Comparison of ENCODE assay signal across 1 cellular context in genomic region chr4:163195247-163195765, GRCh38.
TF ChIP-seq lines count a peak whose summit lies in the region.

No MANE protein-coding gene starts in this region.

TF ChIP-seq in K562, 482 proteins besides CTCF, POLR2A, EP300 and RAD21 (continued from another document and continues in another):
- TF ChIP-seq, protein P1, sequence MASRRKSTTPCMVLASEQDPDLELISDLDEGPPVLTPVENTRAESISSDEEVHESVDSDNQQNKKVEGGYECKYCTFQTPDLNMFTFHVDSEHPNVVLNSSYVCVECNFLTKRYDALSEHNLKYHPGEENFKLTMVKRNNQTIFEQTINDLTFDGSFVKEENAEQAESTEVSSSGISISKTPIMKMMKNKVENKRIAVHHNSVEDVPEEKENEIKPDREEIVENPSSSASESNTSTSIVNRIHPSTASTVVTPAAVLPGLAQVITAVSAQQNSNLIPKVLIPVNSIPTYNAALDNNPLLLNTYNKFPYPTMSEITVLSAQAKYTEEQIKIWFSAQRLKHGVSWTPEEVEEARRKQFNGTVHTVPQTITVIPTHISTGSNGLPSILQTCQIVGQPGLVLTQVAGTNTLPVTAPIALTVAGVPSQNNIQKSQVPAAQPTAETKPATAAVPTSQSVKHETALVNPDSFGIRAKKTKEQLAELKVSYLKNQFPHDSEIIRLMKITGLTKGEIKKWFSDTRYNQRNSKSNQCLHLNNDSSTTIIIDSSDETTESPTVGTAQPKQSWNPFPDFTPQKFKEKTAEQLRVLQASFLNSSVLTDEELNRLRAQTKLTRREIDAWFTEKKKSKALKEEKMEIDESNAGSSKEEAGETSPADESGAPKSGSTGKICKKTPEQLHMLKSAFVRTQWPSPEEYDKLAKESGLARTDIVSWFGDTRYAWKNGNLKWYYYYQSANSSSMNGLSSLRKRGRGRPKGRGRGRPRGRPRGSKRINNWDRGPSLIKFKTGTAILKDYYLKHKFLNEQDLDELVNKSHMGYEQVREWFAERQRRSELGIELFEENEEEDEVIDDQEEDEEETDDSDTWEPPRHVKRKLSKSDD (conservative IDR thresholded peaks at IDR 0.05; ENCODE audit: low read length): no peak
- TF ChIP-seq HCFC1 (IDR thresholded peaks at IDR 0.05; ENCODE audit: low read depth, low read length) (no peak), XRCC3 (IDR thresholded peaks at IDR 0.05) (no peak), C11orf30 (IDR thresholded peaks at IDR 0.05; ENCODE audit: low read depth) (no peak), ZNF324 (CRISPR knock-in tag; IDR thresholded peaks at IDR 0.05) (no peak), ID3 (CRISPR knock-in tag; IDR thresholded peaks at IDR 0.05) (no peak), ID3 (tag; IDR thresholded peaks at IDR 0.05) (peak; percentile 96), NFRKB (IDR thresholded peaks at IDR 0.05; ENCODE audit: low read depth) (no peak), MEF2A (IDR thresholded peaks at IDR 0.05; ENCODE audit: control insufficient read depth, low read depth, low read length) (peak; percentile 47; the same call in 1 of the 2 replicates), TAF9B (IDR thresholded peaks at IDR 0.05; ENCODE audit: partially characterized antibody) (peak; percentile 43), BDP1 (IDR thresholded peaks at IDR 0.05; ENCODE audit: insufficient read depth, insufficient read length) (no peak), EGR1 (conservative IDR thresholded peaks at IDR 0.05) (peak; percentile 90), ZNF740 (CRISPR knock-in tag; IDR thresholded peaks at IDR 0.05) (peak; percentile 65; the same call in 1 of the 2 replicates), ZNF740 (tag; IDR thresholded peaks at IDR 0.05) (peak in 1 of 2 experiments; percentile 53; a peak in 1 of 4 replicates), PHB (CRISPR knock-in tag; IDR thresholded peaks at IDR 0.05) (no peak), HMGN3 (IDR thresholded peaks at IDR 0.05; ENCODE audit: borderline replicate concordance, extremely low read depth, insufficient read length, low read depth, low read length) (peak; percentile 75), ATF3 (IDR thresholded peaks at IDR 0.05) (peak; percentile 18; the same call in 1 of the 2 replicates), ATF3 (CRISPR knock-in tag; conservative IDR thresholded peaks at IDR 0.05) (0 out of 2 replicates have a peak, but pooled peaks have one; percentile 53), KLF1 (tag; IDR thresholded peaks at IDR 0.05) (no peak), CEBPZ (IDR thresholded peaks at IDR 0.05; ENCODE audit: borderline replicate concordance, low read depth, low read length) (no peak), ZNF586 (CRISPR knock-in tag; conservative IDR thresholded peaks at IDR 0.05) (no peak), ERF (CRISPR knock-in tag; IDR thresholded peaks at IDR 0.05) (0 out of 2 replicates have a peak, but pooled peaks have one; percentile 47), JUNB (CRISPR knock-in tag; conservative IDR thresholded peaks at IDR 0.05) (no peak), RCOR1 (IDR thresholded peaks at IDR 0.05; ENCODE audit: borderline replicate concordance in 1 of 2, low read depth in 2 of 2, low read length in 2 of 2) (peak; percentile 81 to 93; a peak in 3 of 4 replicates), SMARCA4 (IDR thresholded peaks at IDR 0.05) (peak; percentile 97), GMEB1 (CRISPR knock-in tag; IDR thresholded peaks at IDR 0.05) (no peak), TBL1XR1 (IDR thresholded peaks at IDR 0.05; ENCODE audit: low read length in 2 of 2) (peak; percentile 91 to 93; a peak in 3 of 4 replicates), JUN (IDR thresholded peaks at IDR 0.05; ENCODE audit: borderline replicate concordance, low read depth, low read length) (0 out of 2 replicates have a peak, but pooled peaks have one; percentile 18), JUN (CRISPR knock-in tag; IDR thresholded peaks at IDR 0.05; ENCODE audit: borderline replicate concordance) (no peak), ZNF274 (IDR thresholded peaks at IDR 0.05; ENCODE audit: borderline replicate concordance, low read depth, low read length) (peak; percentile 93), ZNF232 (CRISPR knock-in tag; IDR thresholded peaks at IDR 0.05) (no peak), MED1 (CRISPR knock-in tag; IDR thresholded peaks at IDR 0.05; ENCODE audit: borderline replicate concordance) (no peak), E2F3 (CRISPR knock-in tag; IDR thresholded peaks at IDR 0.05) (no peak), ZFPM2 (CRISPR knock-in tag; IDR thresholded peaks at IDR 0.05) (no peak), MAFK (IDR thresholded peaks at IDR 0.05; ENCODE audit: low read length) (no peak), FOXK2 (conservative IDR thresholded peaks at IDR 0.05 in 1 of 2, IDR thresholded peaks at IDR 0.05 in 1 of 2; ENCODE audit: low read depth in 2 of 2) (peak; percentile 12 to 48; a peak in 1 of 4 replicates), CAMTA2 (CRISPR knock-in tag; conservative IDR thresholded peaks at IDR 0.05) (no peak), PHF20 (IDR thresholded peaks at IDR 0.05; ENCODE audit: partially characterized antibody) (no peak), STAT5B (CRISPR knock-in tag; IDR thresholded peaks at IDR 0.05) (no peak), ZNF76 (CRISPR knock-in tag; IDR thresholded peaks at IDR 0.05; ENCODE audit: borderline replicate concordance) (0 out of 2 replicates have a peak, but pooled peaks have one; percentile 59), KHSRP (IDR thresholded peaks at IDR 0.05) (peak; percentile 81)
- TF ChIP-seq, protein P2, sequence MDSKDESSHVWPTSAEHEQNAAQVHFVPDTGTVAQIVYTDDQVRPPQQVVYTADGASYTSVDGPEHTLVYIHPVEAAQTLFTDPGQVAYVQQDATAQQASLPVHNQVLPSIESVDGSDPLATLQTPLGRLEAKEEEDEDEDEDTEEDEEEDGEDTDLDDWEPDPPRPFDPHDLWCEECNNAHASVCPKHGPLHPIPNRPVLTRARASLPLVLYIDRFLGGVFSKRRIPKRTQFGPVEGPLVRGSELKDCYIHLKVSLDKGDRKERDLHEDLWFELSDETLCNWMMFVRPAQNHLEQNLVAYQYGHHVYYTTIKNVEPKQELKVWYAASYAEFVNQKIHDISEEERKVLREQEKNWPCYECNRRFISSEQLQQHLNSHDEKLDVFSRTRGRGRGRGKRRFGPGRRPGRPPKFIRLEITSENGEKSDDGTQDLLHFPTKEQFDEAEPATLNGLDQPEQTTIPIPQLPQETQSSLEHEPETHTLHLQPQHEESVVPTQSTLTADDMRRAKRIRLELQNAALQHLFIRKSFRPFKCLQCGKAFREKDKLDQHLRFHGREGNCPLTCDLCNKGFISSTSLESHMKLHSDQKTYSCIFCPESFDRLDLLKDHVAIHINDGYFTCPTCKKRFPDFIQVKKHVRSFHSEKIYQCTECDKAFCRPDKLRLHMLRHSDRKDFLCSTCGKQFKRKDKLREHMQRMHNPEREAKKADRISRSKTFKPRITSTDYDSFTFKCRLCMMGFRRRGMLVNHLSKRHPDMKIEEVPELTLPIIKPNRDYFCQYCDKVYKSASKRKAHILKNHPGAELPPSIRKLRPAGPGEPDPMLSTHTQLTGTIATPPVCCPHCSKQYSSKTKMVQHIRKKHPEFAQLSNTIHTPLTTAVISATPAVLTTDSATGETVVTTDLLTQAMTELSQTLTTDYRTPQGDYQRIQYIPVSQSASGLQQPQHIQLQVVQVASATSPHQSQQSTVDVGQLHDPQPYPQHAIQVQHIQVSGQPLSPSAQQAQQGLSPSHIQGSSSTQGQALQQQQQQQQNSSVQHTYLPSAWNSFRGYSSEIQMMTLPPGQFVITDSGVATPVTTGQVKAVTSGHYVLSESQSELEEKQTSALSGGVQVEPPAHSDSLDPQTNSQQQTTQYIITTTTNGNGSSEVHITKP (IDR thresholded peaks at IDR 0.05; ENCODE audit: partially characterized antibody): peak; percentile 32
- TF ChIP-seq, protein P3, sequence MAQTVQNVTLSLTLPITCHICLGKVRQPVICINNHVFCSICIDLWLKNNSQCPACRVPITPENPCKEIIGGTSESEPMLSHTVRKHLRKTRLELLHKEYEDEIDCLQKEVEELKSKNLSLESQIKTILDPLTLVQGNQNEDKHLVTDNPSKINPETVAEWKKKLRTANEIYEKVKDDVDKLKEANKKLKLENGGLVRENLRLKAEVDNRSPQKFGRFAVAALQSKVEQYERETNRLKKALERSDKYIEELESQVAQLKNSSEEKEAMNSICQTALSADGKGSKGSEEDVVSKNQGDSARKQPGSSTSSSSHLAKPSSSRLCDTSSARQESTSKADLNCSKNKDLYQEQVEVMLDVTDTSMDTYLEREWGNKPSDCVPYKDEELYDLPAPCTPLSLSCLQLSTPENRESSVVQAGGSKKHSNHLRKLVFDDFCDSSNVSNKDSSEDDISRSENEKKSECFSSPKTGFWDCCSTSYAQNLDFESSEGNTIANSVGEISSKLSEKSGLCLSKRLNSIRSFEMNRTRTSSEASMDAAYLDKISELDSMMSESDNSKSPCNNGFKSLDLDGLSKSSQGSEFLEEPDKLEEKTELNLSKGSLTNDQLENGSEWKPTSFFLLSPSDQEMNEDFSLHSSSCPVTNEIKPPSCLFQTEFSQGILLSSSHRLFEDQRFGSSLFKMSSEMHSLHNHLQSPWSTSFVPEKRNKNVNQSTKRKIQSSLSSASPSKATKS (CRISPR knock-in tag; IDR thresholded peaks at IDR 0.05): no peak
- TF ChIP-seq, protein P4, sequence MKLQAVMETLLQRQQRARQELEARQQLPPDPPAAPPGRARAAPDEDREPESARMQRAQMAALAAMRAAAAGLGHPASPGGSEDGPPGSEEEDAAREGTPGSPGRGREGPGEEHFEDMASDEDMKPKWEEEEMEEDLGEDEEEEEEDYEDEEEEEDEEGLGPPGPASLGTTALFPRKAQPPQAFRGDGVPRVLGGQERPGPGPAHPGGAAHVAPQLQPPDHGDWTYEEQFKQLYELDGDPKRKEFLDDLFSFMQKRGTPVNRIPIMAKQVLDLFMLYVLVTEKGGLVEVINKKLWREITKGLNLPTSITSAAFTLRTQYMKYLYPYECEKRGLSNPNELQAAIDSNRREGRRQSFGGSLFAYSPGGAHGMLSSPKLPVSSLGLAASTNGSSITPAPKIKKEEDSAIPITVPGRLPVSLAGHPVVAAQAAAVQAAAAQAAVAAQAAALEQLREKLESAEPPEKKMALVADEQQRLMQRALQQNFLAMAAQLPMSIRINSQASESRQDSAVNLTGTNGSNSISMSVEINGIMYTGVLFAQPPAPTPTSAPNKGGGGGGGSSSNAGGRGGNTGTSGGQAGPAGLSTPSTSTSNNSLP (IDR thresholded peaks at IDR 0.05; ENCODE audit: borderline replicate concordance, low read depth, low read length): peak; percentile 82; the same call in 1 of the 2 replicates
